10 cellular contexts compared by ENCODE assay signal in genomic region chrX:97326456-97326855, GRCh38.
DNase-seq lines count a peak whose midpoint lies in the region; ATAC-seq and TF ChIP-seq lines count a peak whose summit lies in the region.
"Had no signal": no experiment of that assay in that cellular context is flagged by ENCODE, and none has a peak within 500 bp of the region (broad histone marks: within the 10 kb centered on the region; RNA-seq: fewer than 3 reads in every experiment).

No MANE protein-coding gene starts in this region.

- no peaks in the 10 kb centered on the region for H3K27me3 Mint-ChIP-seq in HFFc6 (ENCODE audit: insufficient read depth)

- DNase-seq in NAMALWA (ENCODE audit: low spot score) (peak; percentile 51), cerebellar nuclear complex (lab: John Stamatoyannopoulos, UW) (no peak), HFFc6 (no peak), NCI-H748 treated with DMSO at 0.1 percent for 48 hours (lab: John Stamatoyannopoulos, UW) (no peak), NCI-H2029 (lab: John Stamatoyannopoulos, UW) (no peak)
- DNase-seq: NCI-H446 treated with DMSO at 0.1 percent for 48 hours, T-helper 1 cell had no signal

- no peaks in the 10 kb centered on the region for H3K36me3 Mint-ChIP-seq in HFFc6 (ENCODE audit: low read depth)

- H3K27ac Mint-ChIP-seq in HFFc6, result no peak overlapping the region

- peak; percentile 95 for ATAC-seq in GM18499 (IDR thresholded peaks at IDR 0.05; ENCODE audit: insufficient read depth, unreplicated experiment)
- ATAC-seq in GM19468 (IDR thresholded peaks at IDR 0.05; ENCODE audit: extremely low read depth, unreplicated experiment), result peak; percentile 89
- peak; percentile 93 for ATAC-seq in HG02981 (IDR thresholded peaks at IDR 0.05; ENCODE audit: unreplicated experiment)

- H3K4me3 Mint-ChIP-seq in HFFc6, result no peak overlapping the region

- H3K9me3 Mint-ChIP-seq in HFFc6, result no peaks in the 10 kb centered on the region

- peaks cover 16% of the 10 kb centered on the region for H3K4me1 Mint-ChIP-seq in HFFc6 (ENCODE audit: low read depth)

- no peak for TF ChIP-seq CTCF in HFFc6 (IDR thresholded peaks at IDR 0.05)
